16 cellular contexts compared by ENCODE assay signal in genomic region chr7:148253629-148254028, GRCh38.
A peak's percentile ranks its signal among the peaks of the same experiment; 100 is the strongest.
DNase-seq lines count a peak whose midpoint lies in the region; ATAC-seq and TF ChIP-seq lines count a peak whose summit lies in the region.
"Had no signal": no experiment of that assay in that cellular context is flagged by ENCODE, and none has a peak within 500 bp of the region (broad histone marks: within the 10 kb centered on the region; RNA-seq: fewer than 3 reads in every experiment).

No MANE protein-coding gene starts in this region.

- 96% methylated on average over 7 of the region's 7 CpGs for WGBS in suprapubic skin

- H3K9me3 Mint-ChIP-seq in activated naive CD8-positive, alpha-beta T cell treated with anti-CD3 and anti-CD28 coated beads, Interleukin-2, amount 50 U/mL, for 24 hours, result peaks cover 18% of the 10 kb centered on the region
- peaks cover 12% of the 10 kb centered on the region for H3K9me3 Mint-ChIP-seq in activated naive CD8-positive, alpha-beta T cell treated with anti-CD3 and anti-CD28 coated beads for 36 hours
- H3K9me3 Mint-ChIP-seq in CD8-positive, alpha-beta memory T cell, result peaks cover 4 to 16% (median 11%) of the 10 kb centered on the region in 5 donors

- no peak overlapping the region for H3K27ac Mint-ChIP-seq in activated naive CD8-positive, alpha-beta T cell treated with anti-CD3 and anti-CD28 coated beads, Interleukin-2, amount 50 U/mL, for 24 hours
- no peak overlapping the region for H3K27ac Mint-ChIP-seq in activated naive CD8-positive, alpha-beta T cell treated with anti-CD3 and anti-CD28 coated beads for 36 hours
- H3K27ac Mint-ChIP-seq in CD8-positive, alpha-beta memory T cell, result no peak overlapping the region
- H3K27ac Mint-ChIP-seq: activated T-cell treated with anti-CD3 and anti-CD28 coated beads, Interleukin-2, amount 50 U/mL, for 24 hours; CD4-positive, CD25-positive, alpha-beta regulatory T cell had no signal

- no peak for TF ChIP-seq CTCF in lower lobe of right lung (IDR thresholded peaks at IDR 0.05)
- no peak for TF ChIP-seq CTCF in suprapubic skin (IDR thresholded peaks at IDR 0.05)

- H3K4me1 ChIP-seq in lower lobe of right lung (no peaks in the 10 kb centered on the region), suprapubic skin (no peaks in the 10 kb centered on the region)
- H3K4me1 ChIP-seq in CD8-positive, alpha-beta memory T cell (ENCODE audit: insufficient read depth, low read length), result no peaks in the 10 kb centered on the region
- H3K4me1 ChIP-seq: adrenal gland had no signal

- H3K27ac ChIP-seq in lower lobe of right lung (no peak overlapping the region), suprapubic skin (no peak overlapping the region)
- H3K27ac ChIP-seq in CD8-positive, alpha-beta memory T cell (ENCODE audit: low read depth, low read length), result no peak overlapping the region
- H3K27ac ChIP-seq: 22Rv1, adrenal gland, HL-60, SK-N-MC had no signal

- peak; percentile 20 for ATAC-seq in activated naive CD8-positive, alpha-beta T cell treated with anti-CD3 and anti-CD28 coated beads, Interleukin-2, amount 50 U/mL, for 24 hours
- ATAC-seq in HG02588 (IDR thresholded peaks at IDR 0.05; ENCODE audit: unreplicated experiment) (peak; percentile 85), HG03159 (IDR thresholded peaks at IDR 0.05; ENCODE audit: unreplicated experiment) (peak; percentile 81), lower lobe of right lung (no peak)

- H3K27me3 Mint-ChIP-seq in activated naive CD8-positive, alpha-beta T cell treated with anti-CD3 and anti-CD28 coated beads, Interleukin-2, amount 50 U/mL, for 24 hours, result peaks cover 2% of the 10 kb centered on the region
- peaks cover 12% of the 10 kb centered on the region for H3K27me3 Mint-ChIP-seq in activated naive CD8-positive, alpha-beta T cell treated with anti-CD3 and anti-CD28 coated beads for 36 hours
- peaks cover 15 to 34% of the 10 kb centered on the region in 2 donors for H3K27me3 Mint-ChIP-seq in CD8-positive, alpha-beta memory T cell

- H3K9me3 ChIP-seq in lower lobe of right lung (no peaks in the 10 kb centered on the region), suprapubic skin (no peaks in the 10 kb centered on the region)
- H3K9me3 ChIP-seq in CD8-positive, alpha-beta memory T cell (ENCODE audit: low read length), result no peaks in the 10 kb centered on the region
- H3K9me3 ChIP-seq: adrenal gland had no signal

- H3K4me3 ChIP-seq in lower lobe of right lung, result no peak overlapping the region
- H3K4me3 ChIP-seq in suprapubic skin, result no peak overlapping the region
- H3K4me3 ChIP-seq in CD8-positive, alpha-beta memory T cell (ENCODE audit: low read length), result no peak overlapping the region
- H3K4me3 ChIP-seq: adrenal gland, SK-N-MC had no signal

- CTCF ChIA-PET in CD8-positive, alpha-beta memory T cell (lab: Charles Lee), result no interaction called here

- DNase-seq in activated naive CD8-positive, alpha-beta T cell treated with anti-CD3 and anti-CD28 coated beads, Interleukin-2, amount 50 U/mL, for 24 hours, result no peak
- DNase-seq in activated naive CD8-positive, alpha-beta T cell treated with anti-CD3 and anti-CD28 coated beads for 36 hours, result no peak
- DNase-seq in cortex of kidney (lab: John Stamatoyannopoulos, UW), result no peak
- DNase-seq in lower lobe of right lung, result no peak
- no peak for DNase-seq in suprapubic skin (ENCODE audit: low spot score in 2 of 2)
- DNase-seq in CD8-positive, alpha-beta memory T cell, result no peak
- DNase-seq: activated T-cell treated with anti-CD3 and anti-CD28 coated beads, Interleukin-2, amount 50 U/mL, for 24 hours; adrenal gland; CD4-positive, CD25-positive, alpha-beta regulatory T cell; GDM1; NCI-H2081 had no signal

- no peak for TF ChIP-seq POLR2A in suprapubic skin (IDR thresholded peaks at IDR 0.05)

- H3K36me3 ChIP-seq in lower lobe of right lung (no peaks in the 10 kb centered on the region), suprapubic skin (no peaks in the 10 kb centered on the region)
- no peaks in the 10 kb centered on the region for H3K36me3 ChIP-seq in CD8-positive, alpha-beta memory T cell (ENCODE audit: insufficient read depth, low read length)
- H3K36me3 ChIP-seq: adrenal gland had no signal

- H3K27me3 ChIP-seq in lower lobe of right lung (ENCODE audit: low read depth) (no peaks in the 10 kb centered on the region), suprapubic skin (peaks cover 2% of the 10 kb centered on the region)
- H3K27me3 ChIP-seq in CD8-positive, alpha-beta memory T cell (ENCODE audit: insufficient read depth, low read length, poor library complexity, severe bottlenecking), result no peaks in the 10 kb centered on the region
- H3K27me3 ChIP-seq: adrenal gland had no signal

- intact Hi-C loops in lower lobe of right lung (cut with DNase I), result no loop called here

- POLR2A ChIA-PET in CD8-positive, alpha-beta memory T cell (lab: Charles Lee), result no interaction called here

- H3K4me1 Mint-ChIP-seq in activated naive CD8-positive, alpha-beta T cell treated with anti-CD3 and anti-CD28 coated beads, Interleukin-2, amount 50 U/mL, for 24 hours, result no peaks in the 10 kb centered on the region
- H3K4me1 Mint-ChIP-seq in activated naive CD8-positive, alpha-beta T cell treated with anti-CD3 and anti-CD28 coated beads for 36 hours, result no peaks in the 10 kb centered on the region
- no peaks in the 10 kb centered on the region for H3K4me1 Mint-ChIP-seq in CD8-positive, alpha-beta memory T cell
- H3K4me1 Mint-ChIP-seq: CD4-positive, CD25-positive, alpha-beta regulatory T cell had no signal

- H3K4me3 Mint-ChIP-seq in activated naive CD8-positive, alpha-beta T cell treated with anti-CD3 and anti-CD28 coated beads, Interleukin-2, amount 50 U/mL, for 24 hours, result no peak overlapping the region
- no peak overlapping the region for H3K4me3 Mint-ChIP-seq in activated naive CD8-positive, alpha-beta T cell treated with anti-CD3 and anti-CD28 coated beads for 36 hours
- H3K4me3 Mint-ChIP-seq in CD8-positive, alpha-beta memory T cell, result no peak overlapping the region
- H3K4me3 Mint-ChIP-seq: activated T-cell treated with anti-CD3 and anti-CD28 coated beads, Interleukin-2, amount 50 U/mL, for 24 hours; CD4-positive, CD25-positive, alpha-beta regulatory T cell had no signal

- H3K36me3 Mint-ChIP-seq in activated naive CD8-positive, alpha-beta T cell treated with anti-CD3 and anti-CD28 coated beads, Interleukin-2, amount 50 U/mL, for 24 hours (ENCODE audit: low read depth), result no peaks in the 10 kb centered on the region
- peaks cover 3% of the 10 kb centered on the region for H3K36me3 Mint-ChIP-seq in activated naive CD8-positive, alpha-beta T cell treated with anti-CD3 and anti-CD28 coated beads for 36 hours
- H3K36me3 Mint-ChIP-seq in CD8-positive, alpha-beta memory T cell, result no peaks in the 10 kb centered on the region
- H3K36me3 Mint-ChIP-seq: CD4-positive, CD25-positive, alpha-beta regulatory T cell had no signal

- TF ChIP-seq EP300 in suprapubic skin (IDR thresholded peaks at IDR 0.05), result no peak

Comparison
In these comparisons a context has a peak if more than half of its experiments do, and no peak if none do; other contexts are left out.
1. ATAC-seq: peak in activated naive CD8-positive, alpha-beta T cell treated with anti-CD3 and anti-CD28 coated beads, Interleukin-2, amount 50 U/mL, for 24 hours (single experiment), HG02588 (single experiment) and HG03159 (single experiment); none in lower lobe of right lung (0 of 2).